ENCODE assay signal across 30 cellular contexts in genomic region chr17:42871647-42872046, GRCh38. TPM values are rescaled to one million over a fixed set of nuclear protein-coding genes. Genes with fewer than 3 reads are reported as not detected.
"Had no signal": no experiment of that assay in that cellular context is flagged by ENCODE, and none has a peak within 500 bp of the region (broad histone marks: within the 10 kb centered on the region; RNA-seq: fewer than 3 reads in every experiment).

No MANE protein-coding gene starts in this region.

- H3K4me3 ChIP-seq: coronary artery, dorsolateral prefrontal cortex, esophagus squamous epithelium, gastrocnemius medialis, heart right ventricle, left ventricle myocardium inferior, lower lobe of right lung had no signal

- H3K9me3 ChIP-seq: gastrocnemius medialis, lower lobe of right lung had no signal

- H3K36me3 ChIP-seq: esophagus squamous epithelium, gastrocnemius medialis, left ventricle myocardium inferior, lower lobe of right lung had no signal

- H3K27ac ChIP-seq: coronary artery, dorsolateral prefrontal cortex, epithelial cell of prostate, esophagus squamous epithelium, gastrocnemius medialis, heart right ventricle, left ventricle myocardium inferior, lower lobe of right lung had no signal

- FAIRE-seq: colon, islet of Langerhans, keratinocyte had no signal

- ATAC-seq: esophagus mucosa, gastrocnemius medialis, heart right ventricle, left colon had no signal

- H3K27me3 ChIP-seq: dorsolateral prefrontal cortex, esophagus squamous epithelium, gastrocnemius medialis, heart right ventricle had no signal

- DNase-seq: cerebellar nuclear complex; dermis blood vessel endothelial cell; dorsolateral prefrontal cortex; effector CD4-positive, alpha-beta T cell; effector memory CD4-positive, alpha-beta T cell; erythroblast; esophagus squamous epithelium; foreskin fibroblast; foreskin melanocyte; gastrocnemius medialis; glutamatergic neuron; head of caudate nucleus; heart right ventricle; hippocampal formation; kidney glomerular epithelial cell; left colon; left ventricle myocardium inferior; lower lobe of right lung; mesendoderm; midbrain had no signal

- H3K4me1 ChIP-seq: esophagus squamous epithelium, gastrocnemius medialis, heart right ventricle, left ventricle myocardium inferior, lower lobe of right lung had no signal

RNA-seq across cellular contexts. Expression of gene G6PC1, which starts 29.0 kb away (rescaled TPM):
- total RNA-seq: dermis blood vessel endothelial cell, dorsolateral prefrontal cortex, esophagus mucosa, esophagus squamous epithelium, glomerular endothelial cell, heart right ventricle, left ventricle myocardium inferior, lower leg skin, lower lobe of right lung, lung microvascular endothelial cell, mononuclear cell had no signal
- polyA plus RNA-seq: heart right ventricle, keratinocyte had no signal
